ENCODE assay signal across 20 cellular contexts in genomic region chr6:22821664-22822320, GRCh38.
DNase-seq lines count a peak whose midpoint lies in the region; ATAC-seq and TF ChIP-seq lines count a peak whose summit lies in the region.
"Had no signal": no experiment of that assay in that cellular context is flagged by ENCODE, and none has a peak within 500 bp of the region (broad histone marks: within the 10 kb centered on the region; RNA-seq: fewer than 3 reads in every experiment).

No MANE protein-coding gene starts in this region.

- no peak for TF ChIP-seq CTCF in fibroblast of the aortic adventitia (IDR thresholded peaks at IDR 0.05; ENCODE audit: insufficient read depth, low read length)

- H3K4me3 ChIP-seq in fibroblast of the aortic adventitia (ENCODE audit: low read depth, low read length): no peak overlapping the region
- H3K4me3 ChIP-seq: left lung, prostate gland, SJCRH30 had no signal

- in situ Hi-C loops in SK-MEL-5 (cut with HindIII; ENCODE audit: low pct_unique_long_range_greater_than_20kb, low sequenced_read_pairs): no loop called here

- no peak for ATAC-seq in GM19397 (IDR thresholded peaks at IDR 0.05; ENCODE audit: unreplicated experiment)
- ATAC-seq: activated naive CD8-positive, alpha-beta T cell treated with anti-CD3 and anti-CD28 coated beads, Interleukin-2, amount 50 U/mL, for 24 hours; activated T-cell treated with anti-CD3 and anti-CD28 coated beads, Interleukin-2, amount 50 U/mL, for 72 hours; left lung; naive thymus-derived CD4-positive, alpha-beta T cell had no signal

- DNase-seq in EH (ENCODE audit: low read depth) (peak; percentile 82), SK-MEL-5 (ENCODE audit: low read depth, low spot score) (peak; percentile 44), fibroblast of the aortic adventitia (ENCODE audit: low read depth) (peak; percentile 35), midbrain (lab: John Stamatoyannopoulos, UW) (peak; percentile 8), pons (ENCODE audit: low spot score) (no peak), putamen (ENCODE audit: low spot score) (no peak)
- no peak for DNase-seq in activated CD4-positive, alpha-beta T cell treated with anti-CD3 and anti-CD28 coated beads for 48 hours
- DNase-seq: activated CD4-positive, alpha-beta T cell treated with anti-CD3 and anti-CD28 coated beads, Interleukin-2, amount 50 U/mL, for 48 hours; activated naive CD8-positive, alpha-beta T cell treated with anti-CD3 and anti-CD28 coated beads, Interleukin-2, amount 50 U/mL, for 24 hours; activated T-cell treated with anti-CD3 and anti-CD28 coated beads, Interleukin-2, amount 50 U/mL, for 72 hours; COR-L47; GDM1; KG1; left lung; naive thymus-derived CD4-positive, alpha-beta T cell; NCI-H1417 treated with DMSO at 0.1 percent for 48 hours; NCI-H345 had no signal

Comparison
In these comparisons a context has a peak if more than half of its experiments do, and no peak if none do; other contexts are left out.
1. DNase-seq: peak in EH (single experiment), SK-MEL-5 (single experiment), fibroblast of the aortic adventitia (single experiment) and midbrain (single experiment); none in activated CD4-positive, alpha-beta T cell treated with anti-CD3 and anti-CD28 coated beads for 48 hours (single experiment), pons (single experiment) and putamen (single experiment).